Comparison of ENCODE assay signal across 1 cellular context in the genomic region with DNA sequence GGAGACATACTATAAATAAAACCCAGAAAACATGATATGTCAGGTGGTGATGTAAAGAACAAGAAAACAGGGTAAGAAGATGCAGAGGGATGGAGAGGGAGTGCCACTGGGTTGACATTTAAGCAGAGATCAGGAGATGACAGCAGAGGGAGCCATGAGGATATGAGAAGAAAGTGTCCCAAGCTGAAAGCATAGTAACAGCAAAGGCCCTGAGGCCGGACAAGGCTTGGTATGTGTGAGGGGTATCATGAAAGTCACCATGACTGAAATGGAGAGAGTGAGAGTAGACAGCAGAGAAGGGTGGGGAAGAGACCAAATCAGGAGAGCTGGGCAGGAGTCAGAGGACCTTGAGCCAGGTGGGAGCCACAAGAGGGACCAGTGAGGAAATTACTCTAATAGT.
A peak's percentile ranks its signal among the peaks of the same experiment; 100 is the strongest.
TF ChIP-seq lines count a peak whose summit lies in the region.

No MANE protein-coding gene starts in this region.

TF ChIP-seq in HEK293, 187 proteins besides CTCF, POLR2A, EP300 and RAD21:
- no peak for TF ChIP-seq ZNF274 (IDR thresholded peaks at IDR 0.05; ENCODE audit: low read length)
- TF ChIP-seq ZNF274 (tag by site-specific recombination; IDR thresholded peaks at IDR 0.05; ENCODE audit: borderline replicate concordance): no peak
- peak; percentile 71 for TF ChIP-seq ZNF623 (tag by site-specific recombination; IDR thresholded peaks at IDR 0.05)
- TF ChIP-seq RBAK (tag by site-specific recombination; IDR thresholded peaks at IDR 0.05): no peak
- no peak for TF ChIP-seq ZBTB26 (tag by site-specific recombination; optimal IDR thresholded peaks at IDR 0.05)
- TF ChIP-seq ZNF654 (tag by site-specific recombination; IDR thresholded peaks at IDR 0.05; ENCODE audit: low read depth): peak; percentile 17; the same call in 1 of the 2 replicates
